Comparison of ENCODE assay signal across 1 cellular context in genomic region chr10:15038416-15038815, GRCh38.
A peak's percentile ranks its signal among the peaks of the same experiment; 100 is the strongest.
TF ChIP-seq lines count a peak whose summit lies in the region.

No MANE protein-coding gene starts in this region.

TF ChIP-seq in K562, 482 proteins besides CTCF, POLR2A, EP300 and RAD21:
- peak; percentile 85; the same call in 1 of the 2 replicates for TF ChIP-seq ZNF431 (CRISPR knock-in tag; IDR thresholded peaks at IDR 0.05)
- no peak for TF ChIP-seq ZNF717 (CRISPR knock-in tag; IDR thresholded peaks at IDR 0.05)
